10 cellular contexts compared by ENCODE assay signal in the genomic region with DNA sequence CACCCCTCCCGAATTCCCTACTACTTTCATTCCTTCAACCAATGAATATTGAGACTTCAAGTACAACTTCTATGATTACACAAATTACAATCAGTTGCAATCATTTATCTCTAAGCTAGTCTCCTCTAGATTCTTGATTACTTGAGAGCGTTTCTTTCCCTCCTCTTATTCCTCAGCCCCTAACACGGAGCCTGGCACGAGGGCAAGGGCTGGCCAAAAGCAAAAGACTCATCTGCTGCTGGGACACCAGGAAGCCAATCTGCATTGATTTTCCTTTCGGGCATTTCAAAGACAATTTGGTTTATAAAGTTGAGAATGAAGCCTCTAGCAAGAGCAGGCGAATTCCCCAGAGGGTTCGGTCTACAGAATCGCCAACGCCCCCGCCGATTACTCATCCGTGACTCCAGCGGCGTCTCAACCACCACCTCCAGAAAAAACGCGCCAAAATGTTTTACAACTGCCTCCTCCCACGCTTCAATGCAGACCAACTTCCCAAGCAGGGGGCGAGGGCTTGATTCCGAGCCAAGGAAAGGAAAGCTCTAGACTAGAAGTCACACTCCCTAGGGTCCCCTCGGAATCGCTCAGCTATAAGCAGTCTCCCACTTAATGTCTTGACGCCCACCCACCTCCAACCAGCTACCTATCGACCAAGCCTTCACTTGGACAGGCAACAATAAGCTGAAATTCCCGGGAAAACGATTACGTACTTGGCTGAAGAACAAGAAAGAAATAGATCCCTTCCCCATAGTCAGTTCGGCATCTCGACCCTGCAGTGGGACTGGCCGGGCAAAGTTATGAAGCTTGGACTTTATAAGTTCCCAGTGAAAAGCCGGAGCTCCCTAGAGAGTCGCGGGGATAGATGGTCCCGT. TPM values are rescaled to one million over a fixed set of nuclear protein-coding genes. Genes with fewer than 3 reads are reported as not detected.
DNase-seq lines count a peak whose midpoint lies in the region; TF ChIP-seq lines count a peak whose summit lies in the region.
"Had no signal": no experiment of that assay in that cellular context is flagged by ENCODE, and none has a peak within 500 bp of the region (broad histone marks: within the 10 kb centered on the region; RNA-seq: fewer than 3 reads in every experiment).

No MANE protein-coding gene starts in this region.

- H3K4me1 Mint-ChIP-seq in endodermal cell (peaks cover 21% of the 10 kb centered on the region), Caco-2 (ENCODE audit: low read depth, unreplicated experiment) (peaks cover 6% of the 10 kb centered on the region), immature natural killer cell (peaks cover 0 to 2% of the 10 kb centered on the region in 2 donors)

- BruUV-seq in Caco-2 (replicated peaks; lab: Mats Ljungman, UMichigan): no TSS peak

- H3K27me3 ChIP-seq in endodermal cell (ENCODE audit: control insufficient read depth, insufficient read depth, low read length, poor library complexity, severe bottlenecking) (peaks cover 52% of the 10 kb centered on the region), smooth muscle cell (ENCODE audit: low read depth) (peaks cover 53% of the 10 kb centered on the region), Caco-2 (replicated peaks; ENCODE audit: control insufficient read depth, insufficient read depth, low read length) (peaks cover 1% of the 10 kb centered on the region; the same call in 1 of the 2 replicates)

- peak; percentile 15 to 47 for DNase-seq in NCI-H187 (lab: John Stamatoyannopoulos, UW)
- no peak for DNase-seq in NCI-H187 treated with DMSO at 0.1 percent for 48 hours (lab: John Stamatoyannopoulos, UW)
- DNase-seq in NCI-H2227 (lab: John Stamatoyannopoulos, UW; ENCODE audit: unreplicated experiment): peak; percentile 67
- DNase-seq in endodermal cell: peak; percentile 61
- DNase-seq in smooth muscle cell (lab: John Stamatoyannopoulos, UW; ENCODE audit: unreplicated experiment): no peak
- no peak for DNase-seq in activated naive CD4-positive, alpha-beta T cell (lab: John Stamatoyannopoulos, UW)
- no peak for DNase-seq in Caco-2
- no peak for DNase-seq in immature natural killer cell
- DNase-seq: ACHN, left ventricle myocardium superior had no signal

- H3K9me3 Mint-ChIP-seq in endodermal cell: no peaks in the 10 kb centered on the region
- no peaks in the 10 kb centered on the region for H3K9me3 Mint-ChIP-seq in Caco-2 (ENCODE audit: unreplicated experiment)
- H3K9me3 Mint-ChIP-seq in immature natural killer cell: peaks cover 3 to 27% (median 7%) of the 10 kb centered on the region in 6 donors

- POLR2A ChIA-PET in Caco-2 (lab: Charles Lee): interaction anchor here (0.6 kb wide), 1 partner anchor 16 kb away, joined by 4 read pairs; no protein-coding TSS in a partner anchor

- peak overlapping the region; percentile 89 for H3K4me3 ChIP-seq in endodermal cell (ENCODE audit: low read length)
- H3K4me3 ChIP-seq in smooth muscle cell: no peak overlapping the region
- no peak overlapping the region for H3K4me3 ChIP-seq in Caco-2 (ENCODE audit: low read depth, low read length)

- H3K79me2 ChIP-seq in smooth muscle cell (ENCODE audit: low read depth): no peaks in the 10 kb centered on the region

- no peaks in the 10 kb centered on the region for H3K9me3 ChIP-seq in endodermal cell (ENCODE audit: control insufficient read depth, low read length)
- H3K9me3 ChIP-seq in smooth muscle cell (replicated peaks; ENCODE audit: low read depth): no peaks in the 10 kb centered on the region
- H3K9me3 ChIP-seq in Caco-2: no peaks in the 10 kb centered on the region

- H3K36me3 ChIP-seq in endodermal cell (ENCODE audit: control insufficient read depth, insufficient read depth, low read length) (no peaks in the 10 kb centered on the region), smooth muscle cell (ENCODE audit: low read depth) (no peaks in the 10 kb centered on the region), Caco-2 (ENCODE audit: control insufficient read depth, insufficient read depth, low read length) (no peaks in the 10 kb centered on the region)

- H3K27ac ChIP-seq in endodermal cell (ENCODE audit: low read depth, low read length) (no peak overlapping the region), smooth muscle cell (ENCODE audit: low read depth) (no peak overlapping the region)

- no peak overlapping the region for H2AFZ ChIP-seq in smooth muscle cell (ENCODE audit: low read depth)

- H3K4me3 Mint-ChIP-seq in endodermal cell (peak overlapping the region; percentile 57), Caco-2 (ENCODE audit: unreplicated experiment) (no peak overlapping the region), immature natural killer cell (no peak overlapping the region)

- H3K4me1 ChIP-seq in endodermal cell (ENCODE audit: control insufficient read depth, insufficient read depth, low read length) (peaks cover 6% of the 10 kb centered on the region), smooth muscle cell (ENCODE audit: low read depth) (peaks cover 14% of the 10 kb centered on the region), Caco-2 (no peaks in the 10 kb centered on the region)

- CTCF ChIA-PET in Caco-2 (lab: Charles Lee): no interaction called here

- no peak for TF ChIP-seq CTCF in endodermal cell (conservative IDR thresholded peaks at IDR 0.05)
- no peak for TF ChIP-seq CTCF in smooth muscle cell (IDR thresholded peaks at IDR 0.05; ENCODE audit: borderline replicate concordance, insufficient read depth, poor library complexity, severe bottlenecking)
- TF ChIP-seq CTCF in Caco-2 (IDR thresholded peaks at IDR 0.05; ENCODE audit: insufficient read depth in 1 of 2, low read depth in 1 of 2, low read length in 1 of 2, severe bottlenecking in 1 of 2, unreplicated experiment in 1 of 2): no peak

- no peak overlapping the region for H3K27ac Mint-ChIP-seq in endodermal cell
- H3K27ac Mint-ChIP-seq in Caco-2 (ENCODE audit: unreplicated experiment): no peak overlapping the region
- no peak overlapping the region for H3K27ac Mint-ChIP-seq in immature natural killer cell

- intact Hi-C loops in Caco-2 (cut with micrococcal nuclease; ENCODE audit: unreplicated experiment): loop anchor here (5.0 kb wide), 2 partner anchors 51 to 79 kb away; no protein-coding TSS in a partner anchor

- H3K36me3 Mint-ChIP-seq in endodermal cell (ENCODE audit: low read depth) (no peaks in the 10 kb centered on the region), Caco-2 (ENCODE audit: insufficient read depth, unreplicated experiment) (no peaks in the 10 kb centered on the region), immature natural killer cell (no peaks in the 10 kb centered on the region)

- H3K9ac ChIP-seq in endodermal cell (ENCODE audit: extremely low read depth, low read length, poor library complexity, severe bottlenecking) (no peak overlapping the region), smooth muscle cell (ENCODE audit: low read depth) (no peak overlapping the region)

- no peaks in the 10 kb centered on the region for H3F3A ChIP-seq in smooth muscle cell (ENCODE audit: low read depth)

- peak overlapping the region; percentile 54 for H3K4me2 ChIP-seq in smooth muscle cell

- WGBS in endodermal cell (ENCODE audit: insufficient coverage in 1 of 2, insufficient read length in 1 of 2), 2 experiments: 3 to 4% methylated on average over 12 to 33 of the region's 33 CpGs
- WGBS in smooth muscle cell (ENCODE audit: low lambda C conversion rate): 4% methylated on average over 33 of the region's 33 CpGs

- H4K20me1 ChIP-seq in smooth muscle cell (ENCODE audit: low read depth): no peaks in the 10 kb centered on the region

- H3K27me3 Mint-ChIP-seq in endodermal cell (ENCODE audit: insufficient read depth): peaks cover 49% of the 10 kb centered on the region
- peaks cover 39% of the 10 kb centered on the region for H3K27me3 Mint-ChIP-seq in Caco-2 (ENCODE audit: insufficient read depth, unreplicated experiment)
- H3K27me3 Mint-ChIP-seq in immature natural killer cell (ENCODE audit: low read depth in 3 of 3): peaks cover 18 to 32% (median 28%) of the 10 kb centered on the region in 3 donors

RNA-seq across cellular contexts. Expression of gene PCSK1, which starts 1.4 kb away (rescaled TPM):
- total RNA-seq in endodermal cell: not detected
- 2.0 TPM for polyA plus RNA-seq in endodermal cell (2013, experiment 1 of 2)
- polyA plus RNA-seq in endodermal cell (2013, experiment 2 of 2): 1.2 TPM
- total RNA-seq in smooth muscle cell: 0.81 and 1.1 TPM in 2 replicates
- polyA plus RNA-seq in smooth muscle cell: 0.26 and 0.32 TPM in 2 replicates
- 0.41 TPM in 1 of 2 replicates, not detected in the other for total RNA-seq in Caco-2 (2022)
- not detected for polyA plus RNA-seq in immature natural killer cell

Comparison
In these comparisons a context has a peak if more than half of its experiments do, and no peak if none do; other contexts are left out.
1. DNase-seq: peak in NCI-H187 (2 of 2), NCI-H2227 (single experiment) and endodermal cell (single experiment); none in NCI-H187 treated with DMSO at 0.1 percent for 48 hours (single experiment), smooth muscle cell (single experiment), activated naive CD4-positive, alpha-beta T cell (0 of 4), Caco-2 (0 of 2) and immature natural killer cell (0 of 3).